ENCODE assay signal across 35 cellular contexts in the genomic region with DNA sequence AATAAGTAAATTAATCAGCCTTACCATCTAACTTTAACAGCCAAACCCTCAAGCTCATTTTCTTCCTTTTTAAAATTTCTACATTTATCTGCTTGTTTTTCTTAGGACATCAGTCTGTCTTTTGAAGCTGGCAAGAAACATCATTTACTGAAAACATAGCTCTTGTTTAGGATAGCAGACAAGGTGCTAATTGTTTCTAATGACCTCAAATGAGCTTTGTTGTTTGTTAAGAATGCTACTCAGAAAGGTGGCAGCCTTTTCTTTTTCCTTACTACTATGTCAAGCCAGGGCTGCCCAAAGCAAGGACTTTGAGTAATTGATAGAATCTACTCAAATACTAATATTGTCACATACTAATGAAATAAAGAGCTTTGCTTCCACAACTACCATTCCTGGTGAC.
"Had no signal": no experiment of that assay in that cellular context is flagged by ENCODE, and none has a peak within 500 bp of the region (broad histone marks: within the 10 kb centered on the region; RNA-seq: fewer than 3 reads in every experiment).

No MANE protein-coding gene starts in this region.

- H3K4me3 Mint-ChIP-seq: activated B cell treated with CpG ODN at 0.5 μM for 24 hours; activated CD4-positive, alpha-beta memory T cell treated with anti-CD3 and anti-CD28 coated beads for 36 hours; activated CD4-positive, alpha-beta T cell treated with anti-CD3 and anti-CD28 coated beads, Interleukin-2, amount 10 ng/mL, durations not matched to agents 24 days and 14 days; activated CD8-positive, alpha-beta T cell treated with anti-CD3 and anti-CD28 coated beads for 36 hours; activated naive CD4-positive, alpha-beta T cell treated with anti-CD3 and anti-CD28 coated beads for 36 hours; activated naive CD8-positive, alpha-beta T cell treated with anti-CD3 and anti-CD28 coated beads for 36 hours; activated T-cell treated with anti-CD3 and anti-CD28 coated beads, Interleukin-2, amount 50 U/mL, for 4 hours; activated T-cell treated with anti-CD3 and anti-CD28 coated beads, Interleukin-2, amount 50 U/mL, for 72 hours; activated T-helper 1 cell treated with anti-CD3 and anti-CD28 coated beads, Interleukin-12 subunit alpha, Interleukin-12 subunit beta, Interleukin-2, Interleukin-4 antibody, amounts not matched to agents 30 ng/mL and 10 ng/mL and 1 ng/mL, durations not matched to agents 14 hours and 24 hours and 36 hours; activated T-helper 17 cell treated with anti-CD3 and anti-CD28 coated beads, Interleukin-2, amount 50 U/mL, for 72 hours; T-helper 1 cell treated with Interleukin-12 subunit alpha and Interleukin-12 subunit beta and Interleukin-4 antibody, amounts not matched to agents 30 μg/mL and 1 μg/mL, for 36 hours; T-helper 2 cell treated with Interferon-gamma antibody and Interleukin-4, amounts not matched to agents 5 μg/mL and 100 μg/mL, for 36 hours had no signal

- H3K27me3 Mint-ChIP-seq: activated B cell treated with CpG ODN at 0.5 μM for 24 hours; activated CD4-positive, alpha-beta memory T cell treated with anti-CD3 and anti-CD28 coated beads for 36 hours; activated CD4-positive, alpha-beta T cell treated with anti-CD3 and anti-CD28 coated beads, Interleukin-2, amount 10 ng/mL, durations not matched to agents 24 days and 14 days; activated CD8-positive, alpha-beta T cell treated with anti-CD3 and anti-CD28 coated beads for 36 hours; activated naive CD8-positive, alpha-beta T cell treated with anti-CD3 and anti-CD28 coated beads for 36 hours; activated T-helper 17 cell treated with anti-CD3 and anti-CD28 coated beads, Interleukin-2, amount 50 U/mL, for 72 hours had no signal

- H3K9me3 Mint-ChIP-seq: activated B cell treated with CpG ODN at 0.5 μM for 24 hours; activated CD4-positive, alpha-beta T cell treated with anti-CD3 and anti-CD28 coated beads, Interleukin-2, amount 10 ng/mL, durations not matched to agents 24 days and 14 days; activated naive CD8-positive, alpha-beta T cell treated with anti-CD3 and anti-CD28 coated beads for 36 hours; activated T-helper 1 cell treated with anti-CD3 and anti-CD28 coated beads, Interleukin-12 subunit alpha, Interleukin-12 subunit beta, Interleukin-2, Interleukin-4 antibody, amounts not matched to agents 30 ng/mL and 10 ng/mL and 1 ng/mL, durations not matched to agents 14 hours and 24 hours and 36 hours had no signal

- H3K27ac Mint-ChIP-seq: activated B cell treated with CpG ODN at 0.5 μM for 24 hours; activated CD4-positive, alpha-beta memory T cell treated with anti-CD3 and anti-CD28 coated beads for 36 hours; activated CD4-positive, alpha-beta T cell treated with anti-CD3 and anti-CD28 coated beads, Interleukin-2, amount 10 ng/mL, durations not matched to agents 24 days and 14 days; activated CD8-positive, alpha-beta T cell treated with anti-CD3 and anti-CD28 coated beads for 36 hours; activated naive CD4-positive, alpha-beta T cell treated with anti-CD3 and anti-CD28 coated beads for 36 hours; activated naive CD4-positive, alpha-beta T cell treated with anti-CD3 and anti-CD28 coated beads, Interleukin-2, amount 50 U/mL, for 72 hours; activated naive CD8-positive, alpha-beta T cell treated with anti-CD3 and anti-CD28 coated beads for 36 hours; activated T-cell treated with anti-CD3 and anti-CD28 coated beads, Interleukin-2, amount 50 U/mL, for 72 hours; activated T-helper 1 cell treated with anti-CD3 and anti-CD28 coated beads, Interleukin-12 subunit alpha, Interleukin-12 subunit beta, Interleukin-2, Interleukin-4 antibody, amounts not matched to agents 30 ng/mL and 10 ng/mL and 1 ng/mL, durations not matched to agents 14 hours and 24 hours and 36 hours; activated T-helper 17 cell treated with anti-CD3 and anti-CD28 coated beads, Interleukin-2, amount 50 U/mL, for 72 hours; T-helper 1 cell treated with Interleukin-12 subunit alpha and Interleukin-12 subunit beta and Interleukin-4 antibody, amounts not matched to agents 30 μg/mL and 1 μg/mL, for 36 hours; T-helper 2 cell treated with Interferon-gamma antibody and Interleukin-4, amounts not matched to agents 5 μg/mL and 100 μg/mL, for 36 hours had no signal

- H3K4me1 Mint-ChIP-seq: activated B cell treated with CpG ODN at 0.5 μM for 24 hours; activated CD4-positive, alpha-beta T cell treated with anti-CD3 and anti-CD28 coated beads, Interleukin-2, amount 10 ng/mL, durations not matched to agents 24 days and 14 days; activated naive CD8-positive, alpha-beta T cell treated with anti-CD3 and anti-CD28 coated beads for 36 hours; activated T-helper 17 cell treated with anti-CD3 and anti-CD28 coated beads, Interleukin-2, amount 50 U/mL, for 72 hours had no signal

- H3K27me3 ChIP-seq: adrenal gland, body of pancreas, brain microvascular endothelial cell, breast epithelium had no signal

- H3K4me3 ChIP-seq: adrenal gland, body of pancreas, breast epithelium had no signal

- H3K4me1 ChIP-seq: adrenal gland, body of pancreas, breast epithelium had no signal

- DNase-seq: activated B cell treated with CpG ODN at 0.5 μM for 24 hours; activated CD4-positive, alpha-beta memory T cell treated with anti-CD3 and anti-CD28 coated beads for 36 hours; activated CD4-positive, alpha-beta T cell treated with anti-CD3 and anti-CD28 coated beads for 4 hours; activated CD4-positive, alpha-beta T cell treated with anti-CD3 and anti-CD28 coated beads, Interleukin-2, amount 10 ng/mL, durations not matched to agents 24 days and 14 days; activated CD4-positive, alpha-beta T cell treated with anti-CD3 and anti-CD28 coated beads, Interleukin-2, amount 50 U/mL, for 1 hour; activated CD4-positive, alpha-beta T cell treated with anti-CD3 and anti-CD28 coated beads, Interleukin-2, amount 50 U/mL, for 4 hours; activated CD4-positive, CD25-positive, alpha-beta regulatory T cell treated with anti-CD3 and anti-CD28 coated beads, Interleukin-2, amount 50 U/mL, for 72 hours; activated CD8-positive, alpha-beta memory T cell treated with anti-CD3 and anti-CD28 coated beads, Interleukin-2, amount 50 U/mL, for 4 hours; activated CD8-positive, alpha-beta T cell treated with anti-CD3 and anti-CD28 coated beads for 36 hours; activated effector memory CD4-positive, alpha-beta T cell treated with anti-CD3 and anti-CD28 coated beads, Interleukin-2, amount 50 U/mL, for 16 hours; activated gamma-delta T cell treated with Interleukin-2 at 50 U/mL for 16 hours; activated naive CD4-positive, alpha-beta T cell; activated naive CD4-positive, alpha-beta T cell treated with anti-CD3 and anti-CD28 coated beads for 36 hours; activated naive CD4-positive, alpha-beta T cell treated with anti-CD3 and anti-CD28 coated beads, Interleukin-2, amount 50 U/mL, for 16 hours; activated naive CD8-positive, alpha-beta T cell treated with anti-CD3 and anti-CD28 coated beads for 36 hours; activated T-cell treated with anti-CD3 and anti-CD28 coated beads for 4 hours; activated T-cell treated with anti-CD3 and anti-CD28 coated beads, Interleukin-2, amount 50 U/mL, for 1 hour; activated T-cell treated with anti-CD3 and anti-CD28 coated beads, Interleukin-2, amount 50 U/mL, for 4 hours; activated T-cell treated with anti-CD3 and anti-CD28 coated beads, Interleukin-2, amount 50 U/mL, for 72 hours; adrenal gland; amniotic stem cell; aorta; body of pancreas; brain microvascular endothelial cell; central memory CD4-positive, alpha-beta T cell; T-helper 1 cell; T-helper 2 cell; T-helper 9 cell had no signal

- ATAC-seq: activated CD8-positive, alpha-beta T cell treated with anti-CD3 and anti-CD28 coated beads for 36 hours; activated naive CD4-positive, alpha-beta T cell treated with anti-CD3 and anti-CD28 coated beads, Interleukin-2, amount 50 U/mL, for 72 hours; activated T-cell treated with anti-CD3 and anti-CD28 coated beads, Interleukin-2, amount 50 U/mL, for 4 hours; activated T-cell treated with anti-CD3 and anti-CD28 coated beads, Interleukin-2, amount 50 U/mL, for 72 hours; activated T-helper 17 cell treated with anti-CD3 and anti-CD28 coated beads, Interleukin-2, amount 50 U/mL, for 72 hours; body of pancreas had no signal

- H3K36me3 ChIP-seq: adrenal gland, brain microvascular endothelial cell, breast epithelium had no signal

- H3K9me3 ChIP-seq: adrenal gland, body of pancreas, breast epithelium had no signal

- H3K27ac ChIP-seq: adrenal gland, body of pancreas, brain microvascular endothelial cell, breast epithelium, VCaP had no signal

- H3K36me3 Mint-ChIP-seq: activated CD4-positive, alpha-beta memory T cell treated with anti-CD3 and anti-CD28 coated beads for 36 hours; activated naive CD4-positive, alpha-beta T cell treated with anti-CD3 and anti-CD28 coated beads, Interleukin-2, amount 50 U/mL, for 72 hours; activated naive CD8-positive, alpha-beta T cell treated with anti-CD3 and anti-CD28 coated beads for 36 hours had no signal
